ENCODE assay signal across 28 cellular contexts in the genomic region with DNA sequence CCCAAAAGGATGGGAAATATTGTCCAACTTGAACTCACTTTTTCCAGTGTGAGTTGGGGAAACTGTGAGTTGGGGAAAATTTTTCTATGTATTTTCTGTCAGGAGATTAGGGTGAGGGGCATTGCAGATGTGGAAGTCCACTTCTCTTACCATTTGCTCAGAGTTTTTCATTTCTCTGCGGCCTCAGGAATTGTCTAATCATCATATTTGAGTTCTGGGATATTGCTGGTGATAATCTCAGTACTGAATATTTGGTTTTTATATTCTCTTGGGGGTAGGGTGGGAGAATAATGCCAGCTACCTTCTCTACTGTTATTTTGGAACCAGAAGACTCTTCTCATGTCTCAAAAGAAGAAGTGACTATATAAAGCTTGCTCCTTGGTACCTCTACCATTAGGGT.
"Had no signal": no experiment of that assay in that cellular context is flagged by ENCODE, and none has a peak within 500 bp of the region (broad histone marks: within the 10 kb centered on the region; RNA-seq: fewer than 3 reads in every experiment).

No MANE protein-coding gene starts in this region.

- H3K9me3 ChIP-seq: colonic mucosa, esophagus squamous epithelium, gastrocnemius medialis, gastroesophageal sphincter had no signal

- FAIRE-seq: colon, endometrium, endothelial cell of umbilical vein, frontal cortex had no signal

- H3K4me3 ChIP-seq: colonic mucosa, coronary artery, dorsolateral prefrontal cortex, esophagus muscularis mucosa, esophagus squamous epithelium, gastrocnemius medialis, gastroesophageal sphincter, heart left ventricle, heart right ventricle had no signal

- H3K36me3 ChIP-seq: colonic mucosa, esophagus muscularis mucosa, esophagus squamous epithelium, gastrocnemius medialis, gastroesophageal sphincter, heart left ventricle, heart right ventricle had no signal

- H3K27ac ChIP-seq: colonic mucosa, coronary artery, dorsolateral prefrontal cortex, epithelial cell of prostate, esophagus muscularis mucosa, esophagus squamous epithelium, foreskin keratinocyte, gastrocnemius medialis, gastroesophageal sphincter, heart left ventricle, heart right ventricle had no signal

- H3K4me1 ChIP-seq: colonic mucosa, esophagus squamous epithelium, foreskin keratinocyte, gastrocnemius medialis, gastroesophageal sphincter, heart left ventricle, heart right ventricle had no signal

- DNase-seq: colonic mucosa; cortex of kidney; dermis blood vessel endothelial cell; dorsolateral prefrontal cortex; effector CD4-positive, alpha-beta T cell; effector CD8-positive, alpha-beta T cell; effector memory CD4-positive, alpha-beta T cell; effector memory CD8-positive, alpha-beta T cell; endodermal cell; erythroblast; esophagus squamous epithelium; foreskin fibroblast; foreskin keratinocyte; foreskin melanocyte; gastrocnemius medialis; glutamatergic neuron; head of caudate nucleus; heart left ventricle; heart right ventricle had no signal

- ATAC-seq: effector memory CD8-positive, alpha-beta T cell; esophagus mucosa; foreskin keratinocyte; gastrocnemius medialis; gastroesophageal sphincter; heart left ventricle; heart right ventricle had no signal

- H3K27me3 ChIP-seq: colonic mucosa, dorsolateral prefrontal cortex, esophagus muscularis mucosa, esophagus squamous epithelium, foreskin keratinocyte, gastrocnemius medialis, gastroesophageal sphincter, heart left ventricle, heart right ventricle had no signal
